Comparison of ENCODE assay signal across 18 cellular contexts in genomic region chr13:113734099-113734825, GRCh38. TPM values are rescaled to one million over a fixed set of nuclear protein-coding genes. Genes with fewer than 3 reads are reported as not detected.
DNase-seq lines count a peak whose midpoint lies in the region; ATAC-seq and TF ChIP-seq lines count a peak whose summit lies in the region.
"Had no signal": no experiment of that assay in that cellular context is flagged by ENCODE, and none has a peak within 500 bp of the region (broad histone marks: within the 10 kb centered on the region; RNA-seq: fewer than 3 reads in every experiment).

No MANE protein-coding gene starts in this region.

- POLR2A ChIA-PET in RWPE1 (lab: Yijun Ruan, JAX; ENCODE audit: low non-redundant PET) = no interaction called here

- no peak for DNase-seq in RWPE1 (ENCODE audit: low spot score)
- peak; percentile 33 for DNase-seq in lower lobe of right lung
- peak; percentile 55 for DNase-seq in retina
- no peak for DNase-seq in activated T-cell treated with anti-CD3 and anti-CD28 coated beads, Interleukin-2, amount 50 U/mL, for 1 hour
- DNase-seq in NCI-H526 (lab: John Stamatoyannopoulos, UW) = no peak
- no peak for DNase-seq in NOMO-1 (lab: John Stamatoyannopoulos, UW; ENCODE audit: unreplicated experiment in 2 of 2)
- DNase-seq in T-helper 2 cell treated with Interferon-gamma antibody and Interleukin-4, amounts not matched to agents 5 μg/mL and 100 μg/mL, for 36 hours (ENCODE audit: low spot score) = no peak
- DNase-seq: CD8-positive, alpha-beta T cell; COR-L47; DND-41; GDM1 had no signal

- no peak overlapping the region for H3K27ac Mint-ChIP-seq in T-helper 2 cell treated with Interferon-gamma antibody and Interleukin-4, amounts not matched to agents 5 μg/mL and 100 μg/mL, for 36 hours
- H3K27ac Mint-ChIP-seq: B cell; CD14-positive monocyte; CD8-positive, alpha-beta T cell; GM23338 had no signal

- H3K4me3 ChIP-seq in BLaER1 treated with 17β-estradiol and CSF1 and Interleukin-3, amounts not matched to agents 10 nM and 100 nM = peak overlapping the region in 2 of 10 experiments; percentile 6 to 14; a peak in 1 of 20 replicates
- no peak overlapping the region for H3K4me3 ChIP-seq in lower lobe of right lung
- H3K4me3 ChIP-seq: GM23338, HAP-1, K562 had no signal

- H3K4me2 ChIP-seq in BLaER1 treated with 17β-estradiol and CSF1 and Interleukin-3, amounts not matched to agents 10 nM and 100 nM = peak overlapping the region; percentile 35 to 93 (median 80); a peak in 21 of 22 replicates
- H3K4me2 ChIP-seq: GM23338 had no signal

- no peak for ATAC-seq in lower lobe of right lung
- ATAC-seq: CD8-positive, alpha-beta T cell; GM23338; K562 had no signal

- peaks cover 4% of the 10 kb centered on the region for H3K9me3 Mint-ChIP-seq in T-helper 2 cell treated with Interferon-gamma antibody and Interleukin-4, amounts not matched to agents 5 μg/mL and 100 μg/mL, for 36 hours
- H3K9me3 Mint-ChIP-seq: CD8-positive, alpha-beta T cell had no signal

- intact Hi-C loops in lower lobe of right lung (cut with DNase I) = no loop called here

- peaks cover 40 to 89% (median 56%) of the 10 kb centered on the region in 11 experiments for H3K27me3 ChIP-seq in BLaER1 treated with 17β-estradiol and CSF1 and Interleukin-3, amounts not matched to agents 10 nM and 100 nM
- H3K27me3 ChIP-seq in lower lobe of right lung (ENCODE audit: low read depth) = no peaks in the 10 kb centered on the region

- peaks cover 43 to 67% (median 60%) of the 10 kb centered on the region in 10 experiments for H3K4me1 ChIP-seq in BLaER1 treated with 17β-estradiol and CSF1 and Interleukin-3, amounts not matched to agents 10 nM and 100 nM
- no peaks in the 10 kb centered on the region for H3K4me1 ChIP-seq in lower lobe of right lung
- H3K4me1 ChIP-seq: HAP-1 had no signal

- H3K4me1 Mint-ChIP-seq in T-helper 2 cell treated with Interferon-gamma antibody and Interleukin-4, amounts not matched to agents 5 μg/mL and 100 μg/mL, for 36 hours (ENCODE audit: low read depth) = no peaks in the 10 kb centered on the region
- H3K4me1 Mint-ChIP-seq: GM23338 had no signal

- CTCF ChIA-PET in RWPE1 (lab: Yijun Ruan, JAX) = no interaction called here

- H3K36me3 ChIP-seq in BLaER1 treated with 17β-estradiol and CSF1 and Interleukin-3, amounts not matched to agents 10 nM and 100 nM = no peaks in the 10 kb centered on the region
- no peaks in the 10 kb centered on the region for H3K36me3 ChIP-seq in lower lobe of right lung
- H3K36me3 ChIP-seq: HAP-1 had no signal

- H3K27ac ChIP-seq in BLaER1 treated with 17β-estradiol and CSF1 and Interleukin-3, amounts not matched to agents 10 nM and 100 nM = 0 out of 22 replicates have a peak overlapping the region, but pooled peaks of 1 of the 11 experiments have one; percentile 11
- peak overlapping the region; percentile 37 for H3K27ac ChIP-seq in RWPE1
- H3K27ac ChIP-seq in lower lobe of right lung = no peak overlapping the region
- H3K27ac ChIP-seq: HL-60 had no signal

- H4K20me1 ChIP-seq in BLaER1 treated with 17β-estradiol and CSF1 and Interleukin-3, amounts not matched to agents 10 nM and 100 nM = peaks cover 0 to 51% (median 11%) of the 10 kb centered on the region in 11 experiments; a peak in 10 of 22 replicates

- H3K27me3 Mint-ChIP-seq in T-helper 2 cell treated with Interferon-gamma antibody and Interleukin-4, amounts not matched to agents 5 μg/mL and 100 μg/mL, for 36 hours (ENCODE audit: low read depth) = peaks cover 4% of the 10 kb centered on the region
- H3K27me3 Mint-ChIP-seq: B cell had no signal

- no peak for TF ChIP-seq CTCF in RWPE1 (conservative IDR thresholded peaks at IDR 0.05; ENCODE audit: low read depth)
- TF ChIP-seq CTCF in lower lobe of right lung (IDR thresholded peaks at IDR 0.05) = no peak

- H3K4me3 Mint-ChIP-seq in T-helper 2 cell treated with Interferon-gamma antibody and Interleukin-4, amounts not matched to agents 5 μg/mL and 100 μg/mL, for 36 hours = no peak overlapping the region
- H3K4me3 Mint-ChIP-seq: B cell; CD8-positive, alpha-beta T cell; GM23338 had no signal

- H3K9me3 ChIP-seq in BLaER1 treated with 17β-estradiol and CSF1 and Interleukin-3, amounts not matched to agents 10 nM and 100 nM (replicated peaks in 1 of 11) = peaks cover 0 to 8% (median 0%) of the 10 kb centered on the region in 11 experiments; a peak in 8 of 22 replicates
- no peaks in the 10 kb centered on the region for H3K9me3 ChIP-seq in lower lobe of right lung
- H3K9me3 ChIP-seq: HAP-1 had no signal

- no peaks in the 10 kb centered on the region for H3K36me3 Mint-ChIP-seq in T-helper 2 cell treated with Interferon-gamma antibody and Interleukin-4, amounts not matched to agents 5 μg/mL and 100 μg/mL, for 36 hours (ENCODE audit: low read depth)
- H3K36me3 Mint-ChIP-seq: CD14-positive monocyte; CD8-positive, alpha-beta T cell had no signal

- peak overlapping the region in 1 of 11 experiments; percentile 37; a peak in 1 of 22 replicates for H3K9ac ChIP-seq in BLaER1 treated with 17β-estradiol and CSF1 and Interleukin-3, amounts not matched to agents 10 nM and 100 nM

RNA-seq across cellular contexts. Expression of gene TMEM255B, which starts 24.8 kb away (rescaled TPM):
- total RNA-seq in lower lobe of right lung = 21.5 TPM

Comparison
In these comparisons a context has a peak if more than half of its experiments do, and no peak if none do; other contexts are left out.
1. DNase-seq: peak in lower lobe of right lung (single experiment) and retina (single experiment); none in RWPE1 (single experiment), activated T-cell treated with anti-CD3 and anti-CD28 coated beads, Interleukin-2, amount 50 U/mL, for 1 hour (single experiment), NCI-H526 (0 of 2), NOMO-1 (0 of 2) and T-helper 2 cell treated with Interferon-gamma antibody and Interleukin-4, amounts not matched to agents 5 μg/mL and 100 μg/mL, for 36 hours (single experiment).